ENCODE assay signal across 3 cellular contexts in genomic region chr5:138472353-138472752, GRCh38.
TF ChIP-seq lines count a peak whose summit lies in the region.

No MANE protein-coding gene starts in this region.

TF ChIP-seq in SK-N-SH treated with all-trans-retinoic acid at 6 μM for 48 hours, 23 proteins besides CTCF, POLR2A, EP300 and RAD21 (continued from another document):
- TF ChIP-seq ZNF565 (CRISPR knock-in tag; conservative IDR thresholded peaks at IDR 0.05; ENCODE audit: low read depth) (no peak), OSR1 (CRISPR knock-in tag; IDR thresholded peaks at IDR 0.05) (no peak), POU6F1 (CRISPR knock-in tag; IDR thresholded peaks at IDR 0.05; ENCODE audit: borderline replicate concordance, low read depth) (no peak), CREB5 (CRISPR knock-in tag; IDR thresholded peaks at IDR 0.05; ENCODE audit: low read depth) (no peak), PPARA (CRISPR knock-in tag; IDR thresholded peaks at IDR 0.05; ENCODE audit: borderline replicate concordance) (no peak), ARNTL (CRISPR knock-in tag; IDR thresholded peaks at IDR 0.05; ENCODE audit: borderline replicate concordance, low read depth) (no peak), TOX (CRISPR knock-in tag; IDR thresholded peaks at IDR 0.05; ENCODE audit: borderline replicate concordance) (no peak)

TF ChIP-seq in SK-N-SH, 30 proteins besides CTCF, POLR2A, EP300 and RAD21 (continued from another document):
- TF ChIP-seq MEF2A (IDR thresholded peaks at IDR 0.05; ENCODE audit: borderline replicate concordance, low read depth): no peak
- no peak for TF ChIP-seq TCF12 (IDR thresholded peaks at IDR 0.05)
- no peak for TF ChIP-seq RXRA (IDR thresholded peaks at IDR 0.05; ENCODE audit: borderline replicate concordance, low read depth)
- TF ChIP-seq USF2 (IDR thresholded peaks at IDR 0.05; ENCODE audit: borderline replicate concordance, low read depth, low read length): no peak
- no peak for TF ChIP-seq RFX5 (IDR thresholded peaks at IDR 0.05; ENCODE audit: low read length)
- TF ChIP-seq CHD2 (IDR thresholded peaks at IDR 0.05; ENCODE audit: low read length, partially characterized antibody): no peak
- no peak for TF ChIP-seq TAF1 (IDR thresholded peaks at IDR 0.05; ENCODE audit: borderline replicate concordance, low read depth, low read length)
- TF ChIP-seq MAX (IDR thresholded peaks at IDR 0.05; ENCODE audit: low read depth): no peak

TF ChIP-seq in WTC11, 78 proteins besides CTCF, POLR2A, EP300 and RAD21:
- peak; percentile 46; the same call in 1 of the 2 replicates for TF ChIP-seq PRDM15 (CRISPR knock-in tag; IDR thresholded peaks at IDR 0.05)
- peak; percentile 32; the same call in 1 of the 2 replicates for TF ChIP-seq PRRX2 (CRISPR knock-in tag; IDR thresholded peaks at IDR 0.05)
- no peak for TF ChIP-seq ZMAT4 (CRISPR knock-in tag; IDR thresholded peaks at IDR 0.05)
TF ChIP-seq in WTC11: peak in this region for 2.
